In the genomic region with DNA sequence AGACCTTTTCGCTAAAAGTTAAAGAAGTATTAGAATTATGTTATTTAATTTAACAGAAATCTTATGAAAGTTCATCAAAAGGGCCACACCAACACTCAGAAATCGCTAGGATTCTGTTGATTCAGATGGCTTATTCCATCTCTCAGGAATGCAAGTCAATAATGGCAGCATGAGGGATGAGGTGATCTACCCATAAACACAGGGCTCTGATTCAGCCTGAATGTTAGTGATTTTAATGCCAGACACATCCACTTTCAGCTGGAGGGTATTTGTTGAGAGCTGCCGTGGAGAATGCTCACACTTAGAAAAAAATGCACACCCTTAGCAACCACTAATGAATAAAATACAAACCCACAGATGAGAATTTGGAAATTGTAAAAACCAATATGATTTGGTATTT, we compare ENCODE assay signal across 15 cellular contexts.
A peak's percentile ranks its signal among the peaks of the same experiment; 100 is the strongest.
DNase-seq lines count a peak whose midpoint lies in the region; ATAC-seq and TF ChIP-seq lines count a peak whose summit lies in the region.
"Had no signal": no experiment of that assay in that cellular context is flagged by ENCODE, and none has a peak within 500 bp of the region (broad histone marks: within the 10 kb centered on the region; RNA-seq: fewer than 3 reads in every experiment).

No MANE protein-coding gene starts in this region.

- intact Hi-C loops in heart right ventricle (cut with DNase I) = no loop called here

- no peaks in the 10 kb centered on the region for H3K36me3 ChIP-seq in heart right ventricle
- H3K36me3 ChIP-seq: BLaER1 had no signal

- H3K9me3 Mint-ChIP-seq in HFFc6 = no peaks in the 10 kb centered on the region
- H3K9me3 Mint-ChIP-seq: activated naive CD4-positive, alpha-beta T cell treated with anti-CD3 and anti-CD28 coated beads, Interleukin-2, amount 50 U/mL, for 72 hours had no signal

- no peak for ATAC-seq in GM19351 (IDR thresholded peaks at IDR 0.05; ENCODE audit: unreplicated experiment)
- no peak for ATAC-seq in GM21360 (IDR thresholded peaks at IDR 0.05; ENCODE audit: unreplicated experiment)
- no peak for ATAC-seq in GM18517 (IDR thresholded peaks at IDR 0.05; ENCODE audit: unreplicated experiment)
- ATAC-seq in heart right ventricle = no peak
- ATAC-seq: activated naive CD4-positive, alpha-beta T cell treated with anti-CD3 and anti-CD28 coated beads, Interleukin-2, amount 50 U/mL, for 72 hours had no signal

- whole genome bisulfite sequencing in heart right ventricle, 2 donors = 69 to 73% methylated on average over 3 of the region's 3 CpGs

- POLR2A ChIA-PET in AG04449 (lab: Yijun Ruan, JAX) = no interaction called here

- DNase-seq in AG04449 (ENCODE audit: low read depth, low spot score) = peak; percentile 58
- DNase-seq in HFFc6 = peak; percentile 92
- DNase-seq in astrocyte of the hippocampus (ENCODE audit: low read depth, low spot score) = peak; percentile 90
- DNase-seq in kidney tubule cell (ENCODE audit: low spot score) = peak; percentile 91
- DNase-seq in heart right ventricle = no peak
- DNase-seq: endodermal cell; NCI-H524; stimulated activated CD4-positive, alpha-beta T cell treated with anti-CD3 and anti-CD28 coated beads, Interleukin-1b, Interleukin-23, amount 100 ng/mL, for 48 hours; stimulated activated naive CD4-positive, alpha-beta T cell treated with Interleukin-2 at 50 U/mL for 16 hours had no signal

- H3K27me3 Mint-ChIP-seq in HFFc6 (ENCODE audit: insufficient read depth) = no peaks in the 10 kb centered on the region

- H3K4me1 Mint-ChIP-seq in HFFc6 (ENCODE audit: low read depth) = peaks cover 60% of the 10 kb centered on the region

- H3K27ac ChIP-seq in heart right ventricle = no peak overlapping the region
- H3K27ac ChIP-seq: BLaER1, KMS-11 had no signal

- TF ChIP-seq CTCF in AG04449 (IDR thresholded peaks at IDR 0.05; ENCODE audit: insufficient read depth, low read length, missing control alignments) (no peak), HFFc6 (IDR thresholded peaks at IDR 0.05) (no peak), heart right ventricle (IDR thresholded peaks at IDR 0.05) (no peak)

- no peaks in the 10 kb centered on the region for H3K4me1 ChIP-seq in heart right ventricle
- H3K4me1 ChIP-seq: BLaER1 had no signal

- no peaks in the 10 kb centered on the region for H3K27me3 ChIP-seq in heart right ventricle
- H3K27me3 ChIP-seq: BLaER1 had no signal

- peak overlapping the region; percentile 71 for H3K27ac Mint-ChIP-seq in HFFc6
- H3K27ac Mint-ChIP-seq: activated naive CD4-positive, alpha-beta T cell treated with anti-CD3 and anti-CD28 coated beads, Interleukin-2, amount 50 U/mL, for 72 hours; endodermal cell had no signal

- H3K4me3 ChIP-seq in AG04449 (ENCODE audit: low read depth, low read length) (no peak overlapping the region), heart right ventricle (no peak overlapping the region)
- H3K4me3 ChIP-seq: BLaER1 had no signal

- no peaks in the 10 kb centered on the region; the same call in 1 of the 2 replicates for H3K36me3 Mint-ChIP-seq in HFFc6 (ENCODE audit: low read depth)
- H3K36me3 Mint-ChIP-seq: activated naive CD4-positive, alpha-beta T cell treated with anti-CD3 and anti-CD28 coated beads, Interleukin-2, amount 50 U/mL, for 72 hours had no signal

- H3K4me3 Mint-ChIP-seq in HFFc6 = peak overlapping the region; percentile 47
- H3K4me3 Mint-ChIP-seq: endodermal cell had no signal

- H3K9me3 ChIP-seq in heart right ventricle = no peaks in the 10 kb centered on the region
- H3K9me3 ChIP-seq: BLaER1 had no signal

- CTCF ChIA-PET in AG04449 (lab: Yijun Ruan, JAX) = no interaction called here

Comparison
In these comparisons a context has a peak if more than half of its experiments do, and no peak if none do; other contexts are left out.
1. DNase-seq: peak in AG04449 (single experiment), HFFc6 (single experiment), astrocyte of the hippocampus (single experiment) and kidney tubule cell (single experiment); none in heart right ventricle (0 of 2).